ENCODE assay signal across 9 cellular contexts in the genomic region with DNA sequence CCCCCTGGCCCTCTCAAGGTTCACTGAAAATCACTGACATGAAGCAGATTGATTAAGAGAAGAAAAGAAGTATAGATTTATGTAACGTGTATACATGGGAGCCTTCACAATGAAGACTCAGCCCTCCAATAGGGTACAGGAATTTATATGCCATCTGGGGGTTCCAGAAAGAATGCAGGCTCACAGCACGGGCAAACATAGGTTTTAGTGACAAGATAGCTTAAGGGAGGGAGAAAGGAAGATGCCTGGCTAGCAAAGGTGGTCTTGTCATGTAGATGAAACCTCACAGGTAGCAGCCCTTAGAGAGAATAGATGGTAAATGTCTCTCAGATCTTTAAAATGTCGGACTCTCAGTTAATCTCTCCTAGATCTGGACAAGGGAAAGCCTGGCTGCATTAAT.
"Had no signal": no experiment of that assay in that cellular context is flagged by ENCODE, and none has a peak within 500 bp of the region (broad histone marks: within the 10 kb centered on the region; RNA-seq: fewer than 3 reads in every experiment).

No MANE protein-coding gene starts in this region.

- H3K27ac Mint-ChIP-seq: HFFc6 had no signal

- FAIRE-seq: H54, HTR-8/SVneo, K562 had no signal

- H3K36me3 ChIP-seq: HAP-1 had no signal

- H3K4me1 ChIP-seq: HAP-1 had no signal

- ATAC-seq: HCT116, K562 had no signal

- H3K9me3 Mint-ChIP-seq: HFFc6 had no signal

- H3K4me3 ChIP-seq: HAP-1, K562 had no signal

- DNase-seq: GOT3, HFFc6, IMR-90, KG1 had no signal

- H3K4me3 Mint-ChIP-seq: HFFc6 had no signal

- H3K9me3 ChIP-seq: HAP-1 had no signal
